Comparison of ENCODE assay signal across 8 cellular contexts in genomic region chr19:40806385-40807146, GRCh38. TPM values are rescaled to one million over a fixed set of nuclear protein-coding genes. Genes with fewer than 3 reads are reported as not detected.
A peak's percentile ranks its signal among the peaks of the same experiment; 100 is the strongest.
DNase-seq lines count a peak whose midpoint lies in the region; ATAC-seq and TF ChIP-seq lines count a peak whose summit lies in the region.

No MANE protein-coding gene starts in this region.

- POLR2A ChIA-PET in BJ (lab: Charles Lee), result no interaction called here

- ATAC-seq in HG02763 (IDR thresholded peaks at IDR 0.05; ENCODE audit: unreplicated experiment), result peak; percentile 34
- peak; percentile 61 to 63 for ATAC-seq in activated naive CD4-positive, alpha-beta T cell treated with anti-CD3 and anti-CD28 coated beads, Interleukin-2, amount 50 U/mL, for 72 hours

- TF ChIP-seq CTCF in BJ (IDR thresholded peaks at IDR 0.05; ENCODE audit: insufficient read depth, low read depth, low read length) (peak; percentile 95), neutrophil (IDR thresholded peaks at IDR 0.05) (peak; percentile 69)

- H3K9me3 ChIP-seq in SK-N-MC (ENCODE audit: low read depth, low read length), result no peaks in the 10 kb centered on the region
- H3K9me3 ChIP-seq in neutrophil, result no peaks in the 10 kb centered on the region

- peaks cover 30% of the 10 kb centered on the region for H3K36me3 ChIP-seq in BJ (ENCODE audit: control insufficient read depth, insufficient read depth, low read length)
- peaks cover 46% of the 10 kb centered on the region for H3K36me3 ChIP-seq in SK-N-MC (ENCODE audit: insufficient read depth, low read length)
- peaks cover 77% of the 10 kb centered on the region for H3K36me3 ChIP-seq in neutrophil

- H3K36me3 Mint-ChIP-seq in activated naive CD4-positive, alpha-beta T cell treated with anti-CD3 and anti-CD28 coated beads, Interleukin-2, amount 50 U/mL, for 72 hours, result peaks cover 6 to 22% of the 10 kb centered on the region in 2 donors

- peak; percentile 86 for DNase-seq in BJ (ENCODE audit: low read depth)
- peak; percentile 77 for DNase-seq in SK-N-MC (ENCODE audit: low read depth, low spot score)
- peak; percentile 82 to 85 for DNase-seq in activated naive CD4-positive, alpha-beta T cell treated with anti-CD3 and anti-CD28 coated beads, Interleukin-2, amount 50 U/mL, for 72 hours (ENCODE audit: low spot score in 2 of 2)
- peak; percentile 97 for DNase-seq in globus pallidus (ENCODE audit: low spot score)
- peak; percentile 94 for DNase-seq in stromal cell of bone marrow (ENCODE audit: low read depth)
- DNase-seq in mesenteric fat pad (ENCODE audit: low spot score), result no peak

- H3K4me3 ChIP-seq in BJ (ENCODE audit: low read depth, low read length), result no peak overlapping the region
- no peak overlapping the region for H3K4me3 ChIP-seq in SK-N-MC
- no peak overlapping the region for H3K4me3 ChIP-seq in neutrophil (ENCODE audit: low read depth in 1 of 2, low read length in 1 of 2)

- H3K27ac Mint-ChIP-seq in activated naive CD4-positive, alpha-beta T cell treated with anti-CD3 and anti-CD28 coated beads, Interleukin-2, amount 50 U/mL, for 72 hours, result peak overlapping the region; percentile 85 to 97

- H3K27me3 ChIP-seq in BJ (ENCODE audit: control insufficient read depth, insufficient read depth, low read length) (no peaks in the 10 kb centered on the region), neutrophil (peaks cover 2% of the 10 kb centered on the region)

- no peaks in the 10 kb centered on the region for H3K9me3 Mint-ChIP-seq in activated naive CD4-positive, alpha-beta T cell treated with anti-CD3 and anti-CD28 coated beads, Interleukin-2, amount 50 U/mL, for 72 hours

- H3K27ac ChIP-seq in SK-N-MC, result no peak overlapping the region; the same call in 1 of the 2 replicates
- peak overlapping the region; percentile 96 for H3K27ac ChIP-seq in neutrophil

- no peak overlapping the region for H3K9ac ChIP-seq in SK-N-MC (ENCODE audit: insufficient read length)

- H3K4me1 ChIP-seq in neutrophil (ENCODE audit: control insufficient read depth in 1 of 2, insufficient read depth in 1 of 2, low read depth in 1 of 2, low read length in 1 of 2), result peaks cover 74 to 78% of the 10 kb centered on the region in 2 experiments

- CTCF ChIA-PET in BJ (lab: Yijun Ruan, JAX), result interaction anchor here (0.5 to 5.1 kb wide), 23 partner anchors 8 to 155 kb away, joined by 3 to 49 read pairs (median 4); partner anchors contain the start of genes ACTMAP, COQ8B, EGLN2 and ITPKC

RNA-seq across cellular contexts. Expression of gene EGLN2, which starts 7.6 kb away (rescaled TPM):
- polyA plus RNA-seq in BJ (2011; rRNA removed), result 39.3 and 65.5 TPM in 2 replicates
- polyA minus RNA-seq in BJ (2011; rRNA and poly(A)+ RNA removed), result 40.0 and 58.2 TPM in 2 replicates
- total RNA-seq in activated naive CD4-positive, alpha-beta T cell treated with anti-CD3 and anti-CD28 coated beads, Interleukin-2, amount 50 U/mL, for 72 hours, result 10 to 100 TPM; 88.3 to 96.7 TPM
- 113 TPM for total RNA-seq in mesenteric fat pad

RNA-seq across cellular contexts. Expression of gene RAB4B, which starts 28.5 kb away (rescaled TPM):
- 16.5 and 25.4 TPM in 2 replicates for polyA plus RNA-seq in BJ (2011; rRNA removed)
- 6.4 and 10.0 TPM in 2 replicates for polyA minus RNA-seq in BJ (2011; rRNA and poly(A)+ RNA removed)
- 10 to 100 TPM; 42.8 to 60.6 TPM for total RNA-seq in activated naive CD4-positive, alpha-beta T cell treated with anti-CD3 and anti-CD28 coated beads, Interleukin-2, amount 50 U/mL, for 72 hours
- 26.9 TPM for total RNA-seq in mesenteric fat pad

RNA-seq across cellular contexts. Expression of gene MIA, which starts 31.2 kb away (rescaled TPM):
- polyA plus RNA-seq in BJ (2011; rRNA removed), result not detected in 2 replicates
- polyA minus RNA-seq in BJ (2011; rRNA and poly(A)+ RNA removed), result not detected in 2 replicates
- not detected for total RNA-seq in activated naive CD4-positive, alpha-beta T cell treated with anti-CD3 and anti-CD28 coated beads, Interleukin-2, amount 50 U/mL, for 72 hours
- not detected for total RNA-seq in mesenteric fat pad

RNA-seq across cellular contexts. Expression of gene CYP2A6, which starts 43.7 kb away (rescaled TPM):
- not detected in 2 replicates for polyA plus RNA-seq in BJ (2011; rRNA removed)
- polyA minus RNA-seq in BJ (2011; rRNA and poly(A)+ RNA removed), result not detected in 2 replicates
- under 1 TPM in 1 of 2 donors, not detected in 1; 0.23 TPM for total RNA-seq in activated naive CD4-positive, alpha-beta T cell treated with anti-CD3 and anti-CD28 coated beads, Interleukin-2, amount 50 U/mL, for 72 hours
- 0.48 TPM for total RNA-seq in mesenteric fat pad

RNA-seq across cellular contexts. Expression of gene SNRPA, which starts 55.6 kb away (rescaled TPM):
- polyA plus RNA-seq in BJ (2011; rRNA removed), result 92.2 and 167 TPM in 2 replicates
- polyA minus RNA-seq in BJ (2011; rRNA and poly(A)+ RNA removed), result 90.9 and 160 TPM in 2 replicates
- total RNA-seq in activated naive CD4-positive, alpha-beta T cell treated with anti-CD3 and anti-CD28 coated beads, Interleukin-2, amount 50 U/mL, for 72 hours, result 100 to 1,000 TPM; 197 to 227 TPM
- total RNA-seq in mesenteric fat pad, result 41.3 TPM
